In genomic region chr15:85336870-85337269, GRCh38 we compare ENCODE assay signal across 18 cellular contexts. TPM values are rescaled to one million over a fixed set of nuclear protein-coding genes. Genes with fewer than 3 reads are reported as not detected.
DNase-seq lines count a peak whose midpoint lies in the region; ATAC-seq and TF ChIP-seq lines count a peak whose summit lies in the region.
"Had no signal": no experiment of that assay in that cellular context is flagged by ENCODE, and none has a peak within 500 bp of the region (broad histone marks: within the 10 kb centered on the region; RNA-seq: fewer than 3 reads in every experiment).

No MANE protein-coding gene starts in this region.

- H3K27ac ChIP-seq in GM23338 (ENCODE audit: low read depth) (no peak overlapping the region), body of pancreas (no peak overlapping the region), heart right ventricle (peak overlapping the region; percentile 39 to 93 (median 87)), trophoblast cell (ENCODE audit: low read depth, low read length) (peak overlapping the region; percentile 60), tibial artery (no peak overlapping the region), mesendoderm (ENCODE audit: low read depth, low read length) (no peak overlapping the region)

- peak overlapping the region; percentile 30 for H4K91ac ChIP-seq in trophoblast cell (ENCODE audit: low read depth, low read length)

- no peak overlapping the region for H3K56ac ChIP-seq in mesendoderm (ENCODE audit: low read length)

- H3K36me3 Mint-ChIP-seq in GM23338 (ENCODE audit: low read depth): no peaks in the 10 kb centered on the region
- H3K36me3 Mint-ChIP-seq: CD4-positive, CD25-positive, alpha-beta regulatory T cell had no signal

- H3K4me1 Mint-ChIP-seq in GM23338: peaks cover 14% of the 10 kb centered on the region

- no peaks in the 10 kb centered on the region for H3K79me2 ChIP-seq in GM23338 (replicated peaks; ENCODE audit: insufficient read depth)
- H3K79me2 ChIP-seq in trophoblast cell (ENCODE audit: control insufficient read depth, insufficient read depth, low read length, poor library complexity): no peaks in the 10 kb centered on the region
- no peaks in the 10 kb centered on the region for H3K79me2 ChIP-seq in mesendoderm (ENCODE audit: control insufficient read depth, insufficient read depth, low read length)

- ATAC-seq in GM23338 (no peak), body of pancreas (peak; percentile 15), heart right ventricle (peak; percentile 62 to 94 (median 91)), sciatic nerve (no peak)

- no peak overlapping the region for H4K5ac ChIP-seq in mesendoderm (ENCODE audit: low read length)

- no peak for DNase-seq in GM23338 (ENCODE audit: low spot score)
- no peak for DNase-seq in body of pancreas
- DNase-seq in heart right ventricle: peak in 1 of 2 donors; percentile 73
- DNase-seq in trophoblast cell: no peak
- DNase-seq in tibial artery: no peak
- no peak for DNase-seq in mesendoderm
- DNase-seq in posterior cingulate gyrus: no peak
- DNase-seq in sciatic nerve (ENCODE audit: low spot score): no peak
- DNase-seq: AML-193; CD4-positive, CD25-positive, alpha-beta regulatory T cell; DND-41; GOT3; KBM-7; NCI-H146; NCI-H2081 treated with DMSO at 0.1 percent for 48 hours; NCI-H345; NCI-H748 treated with DMSO at 0.1 percent for 48 hours; Peyer's patch had no signal

- no peak for TF ChIP-seq POLR2A in body of pancreas (IDR thresholded peaks at IDR 0.05)

- H2AK5ac ChIP-seq in trophoblast cell (ENCODE audit: low read length) (no peak overlapping the region), mesendoderm (ENCODE audit: low read length) (no peak overlapping the region)

- H2BK12ac ChIP-seq in trophoblast cell (ENCODE audit: low read length): no peak overlapping the region

- H4K8ac ChIP-seq in trophoblast cell (ENCODE audit: low read depth, low read length) (no peak overlapping the region), mesendoderm (ENCODE audit: low read depth, low read length) (no peak overlapping the region)

- H2AFZ ChIP-seq in GM23338 (peak overlapping the region; percentile 90; the same call in 1 of the 2 replicates), trophoblast cell (ENCODE audit: insufficient read depth, low read length, poor library complexity) (no peak overlapping the region)

- H3K9ac ChIP-seq in trophoblast cell (ENCODE audit: low read length): no peak overlapping the region
- no peak overlapping the region for H3K9ac ChIP-seq in mesendoderm (ENCODE audit: low read length)

- H3K18ac ChIP-seq in trophoblast cell (ENCODE audit: low read length) (no peak overlapping the region), mesendoderm (ENCODE audit: low read length) (no peak overlapping the region)

- WGBS in body of pancreas, 2 donors: 37 to 66% methylated on average over 4 of the region's 4 CpGs
- WGBS in heart right ventricle, 2 donors: 35 to 53% methylated on average over 4 of the region's 4 CpGs
- no CpG with 5 or more reads among the region's 4 CpGs for WGBS in trophoblast cell (ENCODE audit: extremely low coverage, insufficient coverage, insufficient read length)
- no CpG with 5 or more reads among the region's 4 CpGs for WGBS in mesendoderm (ENCODE audit: extremely low coverage, insufficient coverage, low lambda C conversion rate)

- intact Hi-C loops in body of pancreas (cut with DNase I): no loop called here
- intact Hi-C loops in heart right ventricle (cut with DNase I): loop anchor here in 3 of 10 donors (5.0 to 10.0 kb wide), 4 partner anchors 45 to 248 kb away; partner anchors contain the start of gene AKAP13 (in 1 of the 3)
- intact Hi-C loops in tibial artery (cut with DNase I; ENCODE audit: low total_unique reads): no loop called here
- intact Hi-C loops in posterior cingulate gyrus (cut with DNase I): no loop called here
- intact Hi-C loops in sciatic nerve (cut with DNase I): no loop called here

- H3K27ac Mint-ChIP-seq in GM23338: no peak overlapping the region

- H3K23ac ChIP-seq in trophoblast cell (ENCODE audit: low read length) (no peak overlapping the region), mesendoderm (ENCODE audit: low read length) (no peak overlapping the region)

- no peak overlapping the region for H2BK15ac ChIP-seq in mesendoderm (replicated peaks; ENCODE audit: low read depth)

- no peak overlapping the region for H3K14ac ChIP-seq in trophoblast cell (ENCODE audit: low read length)

- no peak overlapping the region for H3K4me2 ChIP-seq in GM23338
- peak overlapping the region; percentile 9 for H3K4me2 ChIP-seq in trophoblast cell (ENCODE audit: low read length)
- H3K4me2 ChIP-seq in mesendoderm (ENCODE audit: low read length): no peak overlapping the region

- peaks cover 7% of the 10 kb centered on the region; the same call in 1 of the 2 replicates for H3K4me1 ChIP-seq in GM23338 (ENCODE audit: insufficient read depth)
- peaks cover 10% of the 10 kb centered on the region for H3K4me1 ChIP-seq in body of pancreas
- H3K4me1 ChIP-seq in heart right ventricle: peaks cover 22 to 65% (median 50%) of the 10 kb centered on the region in 9 donors
- peaks cover 19% of the 10 kb centered on the region in 2 experiments for H3K4me1 ChIP-seq in trophoblast cell (ENCODE audit: control insufficient read depth in 1 of 2, insufficient read depth in 2 of 2, low read length in 2 of 2)
- peaks cover 0 to 3% (median 1%) of the 10 kb centered on the region in 4 donors for H3K4me1 ChIP-seq in tibial artery
- H3K4me1 ChIP-seq in mesendoderm (ENCODE audit: control insufficient read depth, low read depth, low read length): peaks cover 5% of the 10 kb centered on the region

- no peaks in the 10 kb centered on the region for H4K20me1 ChIP-seq in GM23338 (replicated peaks; ENCODE audit: insufficient read depth)

- no peaks in the 10 kb centered on the region for H3K27me3 ChIP-seq in GM23338 (ENCODE audit: insufficient read depth)
- H3K27me3 ChIP-seq in body of pancreas: no peaks in the 10 kb centered on the region
- H3K27me3 ChIP-seq in heart right ventricle: no peaks in the 10 kb centered on the region
- H3K27me3 ChIP-seq in trophoblast cell (ENCODE audit: insufficient read depth, low read length): no peaks in the 10 kb centered on the region
- no peaks in the 10 kb centered on the region for H3K27me3 ChIP-seq in tibial artery
- no peaks in the 10 kb centered on the region for H3K27me3 ChIP-seq in mesendoderm (ENCODE audit: insufficient read depth, low read length, poor library complexity)
- H3K27me3 ChIP-seq: Peyer's patch had no signal

- H3K9me3 ChIP-seq in body of pancreas: no peaks in the 10 kb centered on the region
- no peaks in the 10 kb centered on the region for H3K9me3 ChIP-seq in heart right ventricle
- H3K9me3 ChIP-seq in trophoblast cell (ENCODE audit: insufficient read depth, low read depth, low read length): no peaks in the 10 kb centered on the region
- H3K9me3 ChIP-seq in tibial artery: no peaks in the 10 kb centered on the region
- H3K9me3 ChIP-seq: Peyer's patch had no signal

- H3K4me3 Mint-ChIP-seq in GM23338: no peak overlapping the region
- H3K4me3 Mint-ChIP-seq: CD4-positive, CD25-positive, alpha-beta regulatory T cell had no signal

- H3K4me3 ChIP-seq in GM23338 (no peak overlapping the region), body of pancreas (no peak overlapping the region), heart right ventricle (no peak overlapping the region), trophoblast cell (ENCODE audit: low read depth, low read length) (no peak overlapping the region), tibial artery (no peak overlapping the region), mesendoderm (ENCODE audit: low read length) (no peak overlapping the region)
- H3K4me3 ChIP-seq: Peyer's patch had no signal

- H3K9me3 Mint-ChIP-seq in GM23338: no peaks in the 10 kb centered on the region
- H3K9me3 Mint-ChIP-seq: CD4-positive, CD25-positive, alpha-beta regulatory T cell had no signal

- H3K4ac ChIP-seq in trophoblast cell (ENCODE audit: low read depth, low read length): no peak overlapping the region
- H3K4ac ChIP-seq in mesendoderm (ENCODE audit: low read depth, low read length): no peak overlapping the region

- no peaks in the 10 kb centered on the region for H3K36me3 ChIP-seq in GM23338 (ENCODE audit: insufficient read depth)
- H3K36me3 ChIP-seq in body of pancreas (replicated peaks in 1 of 2; ENCODE audit: insufficient read depth in 1 of 2, low read depth in 2 of 2): no peaks in the 10 kb centered on the region
- H3K36me3 ChIP-seq in heart right ventricle: no peaks in the 10 kb centered on the region
- H3K36me3 ChIP-seq in trophoblast cell (ENCODE audit: control insufficient read depth in 1 of 2, insufficient read depth in 2 of 2, low read length in 2 of 2): no peaks in the 10 kb centered on the region
- H3K36me3 ChIP-seq in tibial artery: no peaks in the 10 kb centered on the region
- no peaks in the 10 kb centered on the region for H3K36me3 ChIP-seq in mesendoderm (ENCODE audit: control insufficient read depth, insufficient read depth, low read length)
- H3K36me3 ChIP-seq: Peyer's patch had no signal

- H3K79me1 ChIP-seq in trophoblast cell (ENCODE audit: low read length) (peaks cover 22% of the 10 kb centered on the region), mesendoderm (ENCODE audit: low read length) (no peaks in the 10 kb centered on the region)

- no peaks in the 10 kb centered on the region for H3K9me2 ChIP-seq in GM23338 (ENCODE audit: insufficient read depth)

- peaks cover 6% of the 10 kb centered on the region for H3K27me3 Mint-ChIP-seq in GM23338 (ENCODE audit: insufficient read depth, low read depth, poor library complexity)

- H2BK5ac ChIP-seq in trophoblast cell (ENCODE audit: low read depth, low read length, poor library complexity): no peak overlapping the region
- H2BK5ac ChIP-seq in mesendoderm (ENCODE audit: low read length): no peak overlapping the region

- H2BK120ac ChIP-seq in trophoblast cell (ENCODE audit: insufficient read depth, low read length, poor library complexity) (peak overlapping the region; percentile 16), mesendoderm (ENCODE audit: low read depth, low read length) (no peak overlapping the region)

- TF ChIP-seq CTCF in GM23338 (conservative IDR thresholded peaks at IDR 0.05; ENCODE audit: low read depth in 2 of 2): no peak
- no peak for TF ChIP-seq CTCF in body of pancreas (IDR thresholded peaks at IDR 0.05)
- TF ChIP-seq CTCF in heart right ventricle (IDR thresholded peaks at IDR 0.05): no peak
- no peak for TF ChIP-seq CTCF in tibial artery (IDR thresholded peaks at IDR 0.05)

- no peaks in the 10 kb centered on the region for H3F3A ChIP-seq in GM23338 (replicated peaks; ENCODE audit: low read depth)

- no peak overlapping the region for H4K12ac ChIP-seq in trophoblast cell (ENCODE audit: low read depth, low read length)

TF ChIP-seq in GM23338, 12 proteins besides CTCF, POLR2A, EP300 and RAD21 (continues in another document):
- TF ChIP-seq POLR2AphosphoS5 (IDR thresholded peaks at IDR 0.05; ENCODE audit: low read depth): no peak

RNA-seq across cellular contexts. Expression of gene AKAP13, which starts 43.5 kb away (rescaled TPM):
- total RNA-seq in GM23338 (2014; rRNA removed; shearing (Covaris generic)): 49.4 and 60.7 TPM in 2 replicates
- polyA plus RNA-seq in GM23338 (2016; fragmentation: Nextera tagmentation; extraction: Ambion mirVana) (40.3 and 46.2 TPM in 2 replicates), heart right ventricle (100 to 1,000 TPM in 1 of 2 donors, 10 to 100 TPM in 1; 89.3 to 143 TPM)
- total RNA-seq in body of pancreas (100 to 1,000 TPM; 102 to 160 TPM), heart right ventricle (100 to 1,000 TPM; 325 to 645 (median 537) TPM), sciatic nerve (238 TPM)
- 24.8 and 27.3 TPM in 2 replicates for polyA plus RNA-seq in trophoblast cell (2013)
- 23.0 TPM for polyA plus RNA-seq in mesendoderm (2013, experiment 1 of 2)
- 24.9 TPM for polyA plus RNA-seq in mesendoderm (2013, experiment 2 of 2)

Comparison
In these comparisons a context has a peak if more than half of its experiments do, and no peak if none do; other contexts are left out.
1. ATAC-seq: peak in body of pancreas (single experiment) and heart right ventricle (8 of 8); none in GM23338 (single experiment) and sciatic nerve (single experiment).
2. H3K27ac ChIP-seq: peak in heart right ventricle (10 of 10) and trophoblast cell (single experiment); none in GM23338 (single experiment), body of pancreas (0 of 4), tibial artery (0 of 2) and mesendoderm (single experiment).